In genomic region chr17:55770220-55770870, GRCh38 we compare ENCODE assay signal across 9 cellular contexts. TPM values are rescaled to one million over a fixed set of nuclear protein-coding genes. Genes with fewer than 3 reads are reported as not detected.
DNase-seq lines count a peak whose midpoint lies in the region; ATAC-seq and TF ChIP-seq lines count a peak whose summit lies in the region.
"Had no signal": no experiment of that assay in that cellular context is flagged by ENCODE, and none has a peak within 500 bp of the region (broad histone marks: within the 10 kb centered on the region; RNA-seq: fewer than 3 reads in every experiment).

No MANE protein-coding gene starts in this region.

- H3K27me3 Mint-ChIP-seq in HFFc6 (ENCODE audit: insufficient read depth) (no peaks in the 10 kb centered on the region), neural crest cell (ENCODE audit: low read depth) (peaks cover 3% of the 10 kb centered on the region)

- H3K36me3 Mint-ChIP-seq in HFFc6 (ENCODE audit: low read depth) (peaks cover 37% of the 10 kb centered on the region), neural crest cell (ENCODE audit: low read depth) (peaks cover 22% of the 10 kb centered on the region)

- no peak overlapping the region for H3K9ac ChIP-seq in OCI-LY1 (ENCODE audit: low read length)

- no peaks in the 10 kb centered on the region for H3K4me1 ChIP-seq in OCI-LY1 (ENCODE audit: insufficient read depth, low read length, severe bottlenecking)

- H3K27ac Mint-ChIP-seq in HFFc6, result peak overlapping the region; percentile 88
- H3K27ac Mint-ChIP-seq in neural crest cell (ENCODE audit: unreplicated experiment), result no peak overlapping the region

- H3K9me3 Mint-ChIP-seq in HFFc6, result no peaks in the 10 kb centered on the region
- peaks cover 2% of the 10 kb centered on the region for H3K9me3 Mint-ChIP-seq in neural crest cell

- no peaks in the 10 kb centered on the region for H3K9me2 ChIP-seq in OCI-LY1 (ENCODE audit: low read depth, low read length)

- ATAC-seq in GM19455 (IDR thresholded peaks at IDR 0.05; ENCODE audit: unreplicated experiment) (no peak), GM19023 (IDR thresholded peaks at IDR 0.05; ENCODE audit: unreplicated experiment) (no peak)

- peaks cover 31% of the 10 kb centered on the region for H3K4me1 Mint-ChIP-seq in HFFc6 (ENCODE audit: low read depth)
- H3K4me1 Mint-ChIP-seq in neural crest cell, result peaks cover 14% of the 10 kb centered on the region

- H3K9me3 ChIP-seq in OCI-LY1 (ENCODE audit: low read length), result no peaks in the 10 kb centered on the region

- TF ChIP-seq CTCF in C4-2B (conservative IDR thresholded peaks at IDR 0.05), result peak; percentile 83
- peak; percentile 89 for TF ChIP-seq CTCF in HFFc6 (IDR thresholded peaks at IDR 0.05)
- TF ChIP-seq CTCF in OCI-LY1 (IDR thresholded peaks at IDR 0.05; ENCODE audit: low read length), result peak; percentile 64
- peak; percentile 76 for TF ChIP-seq CTCF in neural crest cell (conservative IDR thresholded peaks at IDR 0.05)

- H3K27me3 ChIP-seq in OCI-LY1 (ENCODE audit: insufficient read depth, low read length), result no peaks in the 10 kb centered on the region

- H3K4me2 ChIP-seq in OCI-LY1 (ENCODE audit: low read length), result no peak overlapping the region

- DNase-seq in HFFc6 (peak; percentile 72), epidermal melanocyte (ENCODE audit: insufficient read length, low spot score) (peak; percentile 70), neural crest cell (ENCODE audit: low read depth, low spot score) (no peak), occipital lobe (lab: John Stamatoyannopoulos, UW) (no peak)

- no peaks in the 10 kb centered on the region for H3F3A ChIP-seq in OCI-LY1 (ENCODE audit: insufficient read depth, low read length)

- H3K27ac ChIP-seq in C4-2B (no peak overlapping the region), OCI-LY1 (ENCODE audit: low read depth, low read length, poor library complexity, severe bottlenecking) (no peak overlapping the region)

- H3K79me2 ChIP-seq in OCI-LY1 (ENCODE audit: insufficient read depth, low read length), result no peaks in the 10 kb centered on the region

- no peak overlapping the region for H3K4me3 ChIP-seq in OCI-LY1 (ENCODE audit: low read depth, low read length, poor library complexity, severe bottlenecking)

- H3K4me3 Mint-ChIP-seq in HFFc6 (peak overlapping the region; percentile 68), neural crest cell (no peak overlapping the region)

- no peak overlapping the region for H2AFZ ChIP-seq in OCI-LY1 (ENCODE audit: low read length)

- no peaks in the 10 kb centered on the region for H4K20me1 ChIP-seq in OCI-LY1 (ENCODE audit: insufficient read depth, low read length)

- H3K36me3 ChIP-seq in OCI-LY1 (ENCODE audit: insufficient read depth, low read length), result no peaks in the 10 kb centered on the region

RNA-seq across cellular contexts. Expression of gene PCTP, which starts 19.5 kb away (rescaled TPM):
- total RNA-seq in HFFc6 (2021; fragmentation: NEBNext Ultra II Directional; extraction: Animal tissue kit (Norgen Biotek cat#: 25700)), result 10 to 100 TPM in 4 of 6 experiments, 1 to 10 TPM in 2; 9.7 to 13.5 (median 11.2) TPM
- 15.4 and 16.4 TPM in 2 replicates for total RNA-seq in neural crest cell
- total RNA-seq in occipital lobe, result 7.5 TPM

RNA-seq across cellular contexts. Expression of gene TMEM100, which starts 47.7 kb away (rescaled TPM):
- under 1 TPM in 2 of 6 experiments, not detected in 4; 0.18 to 0.26 TPM for total RNA-seq in HFFc6 (2021; fragmentation: NEBNext Ultra II Directional; extraction: Animal tissue kit (Norgen Biotek cat#: 25700))
- 0.23 and 0.54 TPM in 2 replicates for total RNA-seq in neural crest cell
- 3.3 TPM for total RNA-seq in occipital lobe
- total RNA-seq: mononuclear cell had no signal

Comparison
In these comparisons a context has a peak if more than half of its experiments do, and no peak if none do; other contexts are left out.
1. DNase-seq: peak in HFFc6 (single experiment) and epidermal melanocyte (single experiment); none in neural crest cell (single experiment) and occipital lobe (single experiment).
2. Peak in every context shown above with its lines, with median percentiles within 50 percentile points of each other: CTCF ChIP-seq.